ENCODE assay signal across 8 cellular contexts in the genomic region with DNA sequence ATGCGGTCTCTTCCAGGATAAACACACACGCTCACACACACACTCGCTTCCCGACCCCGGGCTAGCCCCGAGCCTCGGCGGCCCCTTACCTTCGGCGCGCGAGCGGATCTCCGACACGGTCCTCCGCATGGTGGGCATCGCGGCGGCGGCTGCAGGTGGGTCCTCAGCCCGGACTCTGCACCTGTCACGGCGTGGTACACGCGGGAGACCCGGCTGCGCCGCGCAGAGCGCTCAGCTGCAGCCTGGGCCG. TPM values are rescaled to one million over a fixed set of nuclear protein-coding genes. Genes with fewer than 3 reads are reported as not detected.
DNase-seq lines count a peak whose midpoint lies in the region; ATAC-seq, FAIRE-seq and TF ChIP-seq lines count a peak whose summit lies in the region.

No MANE protein-coding gene starts in this region.

- no peak for TF ChIP-seq EP300 in K562 (IDR thresholded peaks at IDR 0.05; ENCODE audit: low read length)

- H4K91ac ChIP-seq in mesenchymal stem cell (ENCODE audit: low read length): no peak overlapping the region

- H3K4ac ChIP-seq in mesenchymal stem cell (ENCODE audit: low read depth in 1 of 2, low read length in 2 of 2): no peak overlapping the region

- intact Hi-C loops in heart left ventricle (cut with DNase I): loop anchor here in 9 of 10 donors (2.0 to 10.0 kb wide), 9 partner anchors 44 to 662 kb away; a partner anchor contains a TSS
- intact Hi-C loops in Right ventricle myocardium superior (cut with DNase I): loop anchor here (5.0 to 10.0 kb wide), 2 partner anchors 44 to 82 kb away; no protein-coding TSS in a partner anchor
- intact Hi-C loops in K562 (cut with micrococcal nuclease): no loop called here
- intact Hi-C loops in upper lobe of right lung (cut with DNase I): no loop called here

- no peak overlapping the region for H4K8ac ChIP-seq in mesenchymal stem cell (ENCODE audit: low read length)

- H3K4me3 ChIP-seq in heart left ventricle (peak overlapping the region; percentile 69 to 90 (median 87)), K562 (peak overlapping the region; percentile 50), mesenchymal stem cell (ENCODE audit: insufficient read depth in 1 of 2, low read depth in 1 of 2, low read length in 2 of 2) (peak overlapping the region; percentile 72 to 92), upper lobe of right lung (peak overlapping the region; percentile 91)

- in situ Hi-C loops in K562 (cut with MboI): no loop called here

- H3K79me1 ChIP-seq in mesenchymal stem cell (replicated peaks; ENCODE audit: low read length, poor library complexity, severe bottlenecking): peaks cover 3% of the 10 kb centered on the region

- H3K4me1 ChIP-seq in heart left ventricle (peaks cover 8 to 48% (median 29%) of the 10 kb centered on the region in 12 donors), K562 (replicated peaks in 1 of 2; ENCODE audit: control insufficient read depth in 2 of 2, insufficient read depth in 2 of 2, low read length in 2 of 2) (peaks cover 8 to 19% of the 10 kb centered on the region in 2 experiments; a peak in 3 of 5 replicates), mesenchymal stem cell (ENCODE audit: control insufficient read depth, insufficient read depth, low read depth, low read length) (peaks cover 9% of the 10 kb centered on the region), upper lobe of right lung (peaks cover 27% of the 10 kb centered on the region)

- peak overlapping the region in 1 of 2 experiments; percentile 18 for H3K14ac ChIP-seq in mesenchymal stem cell (ENCODE audit: low read length in 2 of 2)

- H4K20me1 ChIP-seq in K562 (replicated peaks; ENCODE audit: control insufficient read depth, insufficient read depth, low read length): no peaks in the 10 kb centered on the region

- no peak overlapping the region for H2BK120ac ChIP-seq in mesenchymal stem cell (ENCODE audit: low read depth, low read length)

- H3K9ac ChIP-seq in K562 (ENCODE audit: insufficient read depth in 1 of 2, low read depth in 2 of 2, low read length in 2 of 2) (peak overlapping the region in 1 of 2 experiments; percentile 84; a peak in 3 of 4 replicates), mesenchymal stem cell (ENCODE audit: low read length) (peak overlapping the region; percentile 61)

- no peak overlapping the region for H2BK15ac ChIP-seq in mesenchymal stem cell (ENCODE audit: low read depth, poor library complexity, severe bottlenecking)

- no peak overlapping the region for H2BK5ac ChIP-seq in mesenchymal stem cell (ENCODE audit: low read depth, low read length, poor library complexity, severe bottlenecking)

- POLR2A ChIA-PET in K562 (lab: Yijun Ruan, JAX): interaction anchor here (1.1 to 1.9 kb wide), 3 partner anchors 9 to 32 kb away, joined by 3 to 6 read pairs (median 4); no protein-coding TSS in a partner anchor

- H2AK5ac ChIP-seq in mesenchymal stem cell (ENCODE audit: low read length, severe bottlenecking): no peak overlapping the region

- no peak for DNase-seq in heart left ventricle
- no peak for DNase-seq in Right ventricle myocardium superior
- no peak for DNase-seq in K562 (ENCODE audit: extremely low read depth in 1 of 4, low spot score in 3 of 4)
- no peak for DNase-seq in mesenchymal stem cell
- DNase-seq in upper lobe of right lung: no peak
- no peak for DNase-seq in iPS-NIHi7 (ENCODE audit: extremely low spot score)
- DNase-seq in SHP77 (lab: John Stamatoyannopoulos, UW): no peak

- WGBS in heart left ventricle, 4 donors: 0% methylated on average over 5 to 31 of the region's 31 CpGs; no CpG with 5 or more reads in 1 of the 4 donors
- 4% methylated on average over 12 of the region's 31 CpGs for WGBS in K562 (ENCODE audit: insufficient coverage, low coverage, missing lambda C conversion rate)
- 1% methylated on average over 30 of the region's 31 CpGs for WGBS in mesenchymal stem cell

- H3K79me2 ChIP-seq in K562 (ENCODE audit: control insufficient read depth, insufficient read depth, low read length): no peaks in the 10 kb centered on the region

- BruUV-seq in K562 (replicated peaks; lab: Mats Ljungman, UMichigan): no TSS peak

- ATAC-seq in heart left ventricle: peak in 1 of 4 donors; percentile 2
- no peak for ATAC-seq in Right ventricle myocardium superior (ENCODE audit: poor library complexity)
- ATAC-seq in K562: no peak; the same call in 2 of the 3 replicates
- ATAC-seq in upper lobe of right lung: no peak
- ATAC-seq in HG03280 (IDR thresholded peaks at IDR 0.05; ENCODE audit: unreplicated experiment): no peak

- H2AFZ ChIP-seq in K562 (ENCODE audit: low read depth, low read length): peak overlapping the region; percentile 82
- peak overlapping the region; percentile 43 for H2AFZ ChIP-seq in mesenchymal stem cell (ENCODE audit: low read depth, low read length)

- no peak overlapping the region for H3K23ac ChIP-seq in mesenchymal stem cell (ENCODE audit: low read length in 2 of 2)

- H3K4me2 ChIP-seq in K562 (ENCODE audit: insufficient read depth, low read length) (peak overlapping the region; percentile 73), mesenchymal stem cell (ENCODE audit: low read length, poor library complexity, severe bottlenecking) (peak overlapping the region; percentile 100)

- TF ChIP-seq CTCF in heart left ventricle (IDR thresholded peaks at IDR 0.05) (no peak), K562 (IDR thresholded peaks at IDR 0.05 in 2 of 3, conservative IDR thresholded peaks at IDR 0.05 in 1 of 3; ENCODE audit: insufficient read depth in 2 of 3, low read depth in 1 of 3, low read length in 3 of 3) (no peak), upper lobe of right lung (IDR thresholded peaks at IDR 0.05) (no peak)

- peak overlapping the region; percentile 19 to 96 (median 92) for H3K27ac ChIP-seq in heart left ventricle
- H3K27ac ChIP-seq in K562 (ENCODE audit: extremely low read depth, low read depth, low read length): no peak overlapping the region
- H3K27ac ChIP-seq in mesenchymal stem cell (ENCODE audit: low read length, poor library complexity, severe bottlenecking): no peak overlapping the region
- H3K27ac ChIP-seq in upper lobe of right lung: peak overlapping the region; percentile 94

- no peaks in the 10 kb centered on the region for H3K9me1 ChIP-seq in K562 (ENCODE audit: control insufficient read depth, insufficient read depth, low read length)

- CTCF ChIA-PET in K562 (lab: Yijun Ruan, JAX; ENCODE audit: low intra/inter-chr PET ratio): no interaction called here

- FAIRE-seq in K562 (lab: Jason Lieb, UNC): no peak

- TF ChIP-seq POLR2A in heart left ventricle (IDR thresholded peaks at IDR 0.05): no peak
- TF ChIP-seq POLR2A in K562 (conservative IDR thresholded peaks at IDR 0.05): no peak

- no peak overlapping the region for H2BK12ac ChIP-seq in mesenchymal stem cell (ENCODE audit: low read length in 2 of 2)

- TF ChIP-seq RAD21 in K562 (CRISPR knock-in tag; conservative IDR thresholded peaks at IDR 0.05 in 1 of 2, IDR thresholded peaks at IDR 0.05 in 1 of 2): no peak

- H3K18ac ChIP-seq in mesenchymal stem cell (ENCODE audit: low read depth in 1 of 2, low read length in 2 of 2): no peak overlapping the region

- no peaks in the 10 kb centered on the region for H3K36me3 ChIP-seq in heart left ventricle
- H3K36me3 ChIP-seq in K562 (ENCODE audit: control insufficient read depth, insufficient read depth, low read length): no peaks in the 10 kb centered on the region
- H3K36me3 ChIP-seq in mesenchymal stem cell (ENCODE audit: control insufficient read depth in 1 of 2, insufficient read depth in 2 of 2, low read depth in 1 of 2, low read length in 2 of 2): no peaks in the 10 kb centered on the region
- H3K36me3 ChIP-seq in upper lobe of right lung: no peaks in the 10 kb centered on the region

- H3K9me3 ChIP-seq in heart left ventricle: peaks cover 0 to 8% (median 0%) of the 10 kb centered on the region in 12 donors
- no peaks in the 10 kb centered on the region for H3K9me3 ChIP-seq in K562 (replicated peaks; ENCODE audit: control insufficient read depth, insufficient read depth, low read depth, low read length)
- no peaks in the 10 kb centered on the region for H3K9me3 ChIP-seq in mesenchymal stem cell (ENCODE audit: control insufficient read depth, low read length)
- no peaks in the 10 kb centered on the region for H3K9me3 ChIP-seq in upper lobe of right lung

- H3K27me3 ChIP-seq in heart left ventricle (no peaks in the 10 kb centered on the region), K562 (ENCODE audit: control insufficient read depth in 2 of 2, insufficient read depth in 2 of 2, low read length in 2 of 2) (peaks cover 0 to 8% of the 10 kb centered on the region in 2 experiments; a peak in 1 of 5 replicates), mesenchymal stem cell (ENCODE audit: control insufficient read depth in 1 of 2, insufficient read depth in 1 of 2, low read length in 2 of 2) (peaks cover 0 to 14% of the 10 kb centered on the region in 2 experiments), upper lobe of right lung (no peaks in the 10 kb centered on the region)

RNA-seq across cellular contexts. Expression of a gene that starts 0.2 kb away (rescaled TPM):
- total RNA-seq in heart left ventricle (10 to 100 TPM; 12.9 to 29.7 (median 16.6) TPM), Right ventricle myocardium superior (19.3 TPM), K562 (2014; rRNA removed) (under 0.01 and 0.05 TPM in 2 replicates), K562 (2014; rRNA removed; fragmentation: Illumina TruSeq; extraction: Trizol) (0.03 and 0.07 TPM in 2 replicates), K562 (2015; rRNA removed; fragmentation: Illumina TruSeq; extraction: Trizol) (0.07 and 0.08 TPM in 2 replicates), K562 (2021) (0.11 and 0.38 TPM in 2 replicates), upper lobe of right lung (79.3 TPM)
- polyA plus RNA-seq in heart left ventricle (1 to 10 TPM; 4.6 to 6.4 TPM), K562 (2011; rRNA removed) (0.01 and 0.29 TPM in 2 replicates), K562 (2014; fragmentation: Illumina TruSeq; extraction: Trizol) (0.03 and 0.07 TPM in 2 replicates), K562 (2014; fragmentation: Nextera tagmentation; extraction: Ambion mirVana) (under 1 TPM in 1 of 2 experiments, not detected in 1; 0.07 TPM), K562 (2014; rRNA removed) (0.05 TPM in 1 of 2 replicates, not detected in the other)
- total RNA-seq in K562 (2011; cell fraction: chromatin; rRNA removed; ENCODE audit: low replicate concordance): 0.05 and 1.1 TPM in 2 replicates
- 0.33 and 0.53 TPM in 2 replicates for total RNA-seq in K562 (2011; cell fraction: nucleolus; rRNA removed)
- total RNA-seq in K562 (2011; cell fraction: nucleoplasm; rRNA removed): 0.07 and 0.69 TPM in 2 replicates
- 0.03 TPM in 1 of 2 replicates, not detected in the other for polyA plus RNA-seq in K562 (2011; cell fraction: cytosol; rRNA removed)
- 0.03 and 0.28 TPM in 2 replicates for polyA plus RNA-seq in K562 (2011; cell fraction: nucleus; rRNA removed)
- polyA plus RNA-seq in K562 (2012): 0.10 and 0.19 TPM in 2 replicates
- 0.06 and 0.35 TPM in 2 replicates for polyA minus RNA-seq in K562 (2011; rRNA and poly(A)+ RNA removed)
- polyA minus RNA-seq in K562 (2011; cell fraction: cytosol; rRNA and poly(A)+ RNA removed): 0.19 TPM in 1 of 2 replicates, not detected in the other
- 0.11 and 0.40 TPM in 2 replicates for polyA minus RNA-seq in K562 (2011; cell fraction: nucleus; rRNA and poly(A)+ RNA removed)
- polyA plus RNA-seq in mesenchymal stem cell (2013, experiment 1 of 2): 0.43 TPM
- polyA plus RNA-seq in mesenchymal stem cell (2013, experiment 2 of 2): 0.36 TPM

Comparison
In these comparisons a context has a peak if more than half of its experiments do, and no peak if none do; other contexts are left out.
1. H3K27ac ChIP-seq: peak in heart left ventricle (12 of 12) and upper lobe of right lung (single experiment); none in K562 (single experiment) and mesenchymal stem cell (single experiment).
2. intact Hi-C loops: an anchor here in heart left ventricle (2.0 to 10.0 kb wide) and Right ventricle myocardium superior (5.0 to 10.0 kb wide); none called in K562 and upper lobe of right lung.
3. Peak in every context shown above with its lines, with median percentiles within 50 percentile points of each other: H3K4me3 ChIP-seq.